8 cellular contexts compared by ENCODE assay signal in the genomic region with DNA sequence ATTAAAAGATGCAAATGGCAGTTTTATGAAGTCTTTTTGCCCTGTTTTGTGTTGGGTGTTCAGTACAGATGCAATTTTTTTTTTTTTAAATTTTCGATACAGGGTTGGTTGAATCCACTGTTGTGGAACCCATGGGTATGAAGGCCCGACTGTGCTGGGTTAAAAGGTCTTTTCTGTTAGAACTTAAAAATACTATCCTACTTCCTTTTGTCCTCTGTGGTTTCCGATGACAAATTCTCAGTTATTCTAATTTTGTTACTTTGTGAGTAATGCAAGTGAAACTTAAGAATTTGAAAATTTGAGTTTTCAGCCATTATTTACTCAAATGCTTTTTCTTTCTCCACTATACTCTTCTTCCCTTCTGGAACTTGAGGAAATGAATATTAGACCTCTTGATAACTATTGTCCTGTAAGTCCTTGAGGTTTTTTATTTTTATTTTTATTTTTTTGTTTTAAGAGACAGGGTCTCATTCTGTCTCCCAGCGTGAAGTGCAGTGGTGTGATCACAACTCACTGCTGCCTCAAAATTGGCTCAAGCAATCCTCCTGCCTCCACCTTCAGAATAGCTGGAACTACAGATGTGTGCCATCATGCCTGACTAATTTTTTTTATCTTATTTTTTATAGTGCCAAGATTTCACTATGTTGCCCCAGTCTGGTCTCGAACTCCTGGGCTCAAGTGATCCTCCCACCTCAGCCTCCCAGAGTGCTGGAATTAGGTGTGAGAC.
A peak's percentile ranks its signal among the peaks of the same experiment; 100 is the strongest.
DNase-seq lines count a peak whose midpoint lies in the region; ATAC-seq and TF ChIP-seq lines count a peak whose summit lies in the region.

No MANE protein-coding gene starts in this region.

- H3K9me3 ChIP-seq in BLaER1 treated with 17β-estradiol and CSF1 and Interleukin-3, amounts not matched to agents 10 nM and 100 nM (replicated peaks in 1 of 11) = no peaks in the 10 kb centered on the region

- H3K4me1 Mint-ChIP-seq in activated B cell treated with CpG ODN at 0.5 μM for 24 hours = peaks cover 80% of the 10 kb centered on the region
- H3K4me1 Mint-ChIP-seq in MCF 10A (ENCODE audit: insufficient read depth, unreplicated experiment) = no peaks in the 10 kb centered on the region

- H4K20me1 ChIP-seq in BLaER1 treated with 17β-estradiol and CSF1 and Interleukin-3, amounts not matched to agents 10 nM and 100 nM = peaks cover 0 to 34% (median 3%) of the 10 kb centered on the region in 11 experiments; a peak in 10 of 22 replicates

- H3K4me2 ChIP-seq in BLaER1 treated with 17β-estradiol and CSF1 and Interleukin-3, amounts not matched to agents 10 nM and 100 nM = peak overlapping the region; percentile 78 to 90 (median 87)

- H3K36me3 ChIP-seq in BLaER1 treated with 17β-estradiol and CSF1 and Interleukin-3, amounts not matched to agents 10 nM and 100 nM = peaks cover 0 to 63% (median 11%) of the 10 kb centered on the region in 11 experiments; a peak in 14 of 22 replicates

- H3K36me3 Mint-ChIP-seq in activated B cell treated with CpG ODN at 0.5 μM for 24 hours (ENCODE audit: low read depth) (peaks cover 56% of the 10 kb centered on the region), MCF 10A (ENCODE audit: insufficient read depth, unreplicated experiment) (peaks cover 29% of the 10 kb centered on the region)

- H3K27me3 Mint-ChIP-seq in activated B cell treated with CpG ODN at 0.5 μM for 24 hours (no peaks in the 10 kb centered on the region), MCF 10A (ENCODE audit: insufficient read depth, unreplicated experiment) (no peaks in the 10 kb centered on the region)

- ATAC-seq in GM19043 (IDR thresholded peaks at IDR 0.05; ENCODE audit: low read depth, unreplicated experiment) (peak; percentile 86), HG03066 (IDR thresholded peaks at IDR 0.05; ENCODE audit: low read depth, unreplicated experiment) (peak; percentile 79), activated B cell treated with CpG ODN at 0.5 μM for 24 hours (ENCODE audit: low read depth) (peak; percentile 80), HG03097 (IDR thresholded peaks at IDR 0.05; ENCODE audit: low FRiP score, unreplicated experiment) (no peak), left lobe of liver (no peak)

- intact Hi-C loops in activated B cell treated with CpG ODN at 0.5 μM for 24 hours (cut with micrococcal nuclease) = loop anchor here (1.0 to 2.0 kb wide), 3 partner anchors 15 to 152 kb away; no protein-coding TSS in a partner anchor
- intact Hi-C loops in MCF 10A (cut with micrococcal nuclease) = no loop called here

- BruUV-seq in MCF 10A (replicated peaks; lab: Mats Ljungman, UMichigan) = no TSS peak

- DNase-seq in activated B cell treated with CpG ODN at 0.5 μM for 24 hours = no peak
- no peak for DNase-seq in stimulated activated naive CD4-positive, alpha-beta T cell treated with Interleukin-2 at 50 U/mL for 16 hours (lab: John Stamatoyannopoulos, UW)
- no peak for DNase-seq in left lobe of liver (ENCODE audit: low spot score)
- DNase-seq in MCF 10A (ENCODE audit: unreplicated experiment) = no peak

- peak overlapping the region; percentile 14 to 63 (median 52); a peak in 17 of 20 replicates for H3K4me3 ChIP-seq in BLaER1 treated with 17β-estradiol and CSF1 and Interleukin-3, amounts not matched to agents 10 nM and 100 nM

- H3K9ac ChIP-seq in BLaER1 treated with 17β-estradiol and CSF1 and Interleukin-3, amounts not matched to agents 10 nM and 100 nM = peak overlapping the region; percentile 25 to 75 (median 63); a peak in 21 of 22 replicates

- H3K27ac ChIP-seq in BLaER1 treated with 17β-estradiol and CSF1 and Interleukin-3, amounts not matched to agents 10 nM and 100 nM = peak overlapping the region in 10 of 11 experiments; percentile 57 to 85 (median 79); a peak in 20 of 22 replicates

- H3K27ac Mint-ChIP-seq in activated B cell treated with CpG ODN at 0.5 μM for 24 hours (peak overlapping the region; percentile 97), MCF 10A (ENCODE audit: low read depth, unreplicated experiment) (no peak overlapping the region)

- POLR2A ChIA-PET in activated B cell treated with CpG ODN at 0.5 μM for 24 hours (lab: Charles Lee) (interaction anchor here (0.5 to 1.5 kb wide), 7 partner anchors 9 to 212 kb away, joined by 3 to 7 read pairs (median 4); no protein-coding TSS in a partner anchor), MCF 10A (lab: Yijun Ruan, JAX) (interaction anchor here (0.7 kb wide), 1 partner anchor 26 kb away, joined by 3 read pairs; no protein-coding TSS in a partner anchor)

- CTCF ChIA-PET in activated B cell treated with CpG ODN at 0.5 μM for 24 hours (lab: Charles Lee) (no interaction called here), MCF 10A (lab: Yijun Ruan, JAX) (no interaction called here)

- H3K27me3 ChIP-seq in BLaER1 treated with 17β-estradiol and CSF1 and Interleukin-3, amounts not matched to agents 10 nM and 100 nM = peaks cover 0 to 5% (median 0%) of the 10 kb centered on the region in 11 experiments; a peak in 1 of 22 replicates

- peaks cover 54 to 93% (median 89%) of the 10 kb centered on the region in 10 experiments for H3K4me1 ChIP-seq in BLaER1 treated with 17β-estradiol and CSF1 and Interleukin-3, amounts not matched to agents 10 nM and 100 nM

- H3K4me3 Mint-ChIP-seq in activated B cell treated with CpG ODN at 0.5 μM for 24 hours (peak overlapping the region; percentile 83), MCF 10A (ENCODE audit: unreplicated experiment) (no peak overlapping the region)

- H3K9me3 Mint-ChIP-seq in activated B cell treated with CpG ODN at 0.5 μM for 24 hours (peaks cover 1% of the 10 kb centered on the region), MCF 10A (ENCODE audit: unreplicated experiment) (no peaks in the 10 kb centered on the region)

- no peak for TF ChIP-seq CTCF in activated B cell treated with CpG ODN at 0.5 μM for 24 hours (IDR thresholded peaks at IDR 0.05)
- no peak for TF ChIP-seq CTCF in MCF 10A (IDR thresholded peaks at IDR 0.05; ENCODE audit: unreplicated experiment)

Comparison
In these comparisons a context has a peak if more than half of its experiments do, and no peak if none do; other contexts are left out.
1. ATAC-seq: peak in GM19043 (single experiment), HG03066 (single experiment) and activated B cell treated with CpG ODN at 0.5 μM for 24 hours (single experiment); none in HG03097 (single experiment) and left lobe of liver (single experiment).